ENCODE assay signal across 11 cellular contexts in genomic region chr19:3708207-3708931, GRCh38. TPM values are rescaled to one million over a fixed set of nuclear protein-coding genes. Genes with fewer than 3 reads are reported as not detected.
DNase-seq lines count a peak whose midpoint lies in the region; ATAC-seq, FAIRE-seq and TF ChIP-seq lines count a peak whose summit lies in the region.
"Had no signal": no experiment of that assay in that cellular context is flagged by ENCODE, and none has a peak within 500 bp of the region (broad histone marks: within the 10 kb centered on the region; RNA-seq: fewer than 3 reads in every experiment).

A gene with protein sequence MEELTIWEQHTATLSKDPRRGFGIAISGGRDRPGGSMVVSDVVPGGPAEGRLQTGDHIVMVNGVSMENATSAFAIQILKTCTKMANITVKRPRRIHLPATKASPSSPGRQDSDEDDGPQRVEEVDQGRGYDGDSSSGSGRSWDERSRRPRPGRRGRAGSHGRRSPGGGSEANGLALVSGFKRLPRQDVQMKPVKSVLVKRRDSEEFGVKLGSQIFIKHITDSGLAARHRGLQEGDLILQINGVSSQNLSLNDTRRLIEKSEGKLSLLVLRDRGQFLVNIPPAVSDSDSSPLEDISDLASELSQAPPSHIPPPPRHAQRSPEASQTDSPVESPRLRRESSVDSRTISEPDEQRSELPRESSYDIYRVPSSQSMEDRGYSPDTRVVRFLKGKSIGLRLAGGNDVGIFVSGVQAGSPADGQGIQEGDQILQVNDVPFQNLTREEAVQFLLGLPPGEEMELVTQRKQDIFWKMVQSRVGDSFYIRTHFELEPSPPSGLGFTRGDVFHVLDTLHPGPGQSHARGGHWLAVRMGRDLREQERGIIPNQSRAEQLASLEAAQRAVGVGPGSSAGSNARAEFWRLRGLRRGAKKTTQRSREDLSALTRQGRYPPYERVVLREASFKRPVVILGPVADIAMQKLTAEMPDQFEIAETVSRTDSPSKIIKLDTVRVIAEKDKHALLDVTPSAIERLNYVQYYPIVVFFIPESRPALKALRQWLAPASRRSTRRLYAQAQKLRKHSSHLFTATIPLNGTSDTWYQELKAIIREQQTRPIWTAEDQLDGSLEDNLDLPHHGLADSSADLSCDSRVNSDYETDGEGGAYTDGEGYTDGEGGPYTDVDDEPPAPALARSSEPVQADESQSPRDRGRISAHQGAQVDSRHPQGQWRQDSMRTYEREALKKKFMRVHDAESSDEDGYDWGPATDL (plus strand): TSS chr19:3708384. CDS start chr19:3728433, 20,049 bp downstream.

- TF ChIP-seq POLR2A in A549 (IDR thresholded peaks at IDR 0.05; ENCODE audit: low read length) (no peak), adrenal gland (IDR thresholded peaks at IDR 0.05) (no peak)

- no peak for DNase-seq in A549 (ENCODE audit: low read depth in 1 of 2, low spot score in 1 of 2)
- peak in 5 of 7 donors; percentile 24 to 45 (median 40) for DNase-seq in adrenal gland
- no peak for DNase-seq in mesenchymal stem cell
- no peak for DNase-seq in SHP77 (lab: John Stamatoyannopoulos, UW)
- no peak for DNase-seq in stimulated activated CD4-positive, alpha-beta T cell treated with anti-CD3 and anti-CD28 coated beads, Interleukin-4, amount 100 ng/mL, for 4 hours
- DNase-seq in RCC 7860 (ENCODE audit: low spot score): no peak
- DNase-seq in NCI-H524 treated with DMSO at 0.1 percent for 48 hours (lab: John Stamatoyannopoulos, UW): no peak
- DNase-seq: activated CD4-positive, alpha-beta T cell treated with anti-CD3 and anti-CD28 coated beads for 36 hours; posterior cingulate gyrus had no signal

- H3K9me3 ChIP-seq in A549 (no peaks in the 10 kb centered on the region), HEK293 (ENCODE audit: control insufficient read depth, insufficient read depth, low read depth, low read length) (no peaks in the 10 kb centered on the region), adrenal gland (replicated peaks in 1 of 3) (no peaks in the 10 kb centered on the region), mesenchymal stem cell (ENCODE audit: control insufficient read depth, low read length) (no peaks in the 10 kb centered on the region)

- H2AFZ ChIP-seq in mesenchymal stem cell (ENCODE audit: low read depth, low read length): no peak within 1 kb of the TSS

- 40% methylated on average over 6 of the region's 24 CpGs for WGBS in A549 (ENCODE audit: missing lambda C conversion rate)
- 12 to 41% (median 28%) methylated on average over 4 to 24 of the region's 24 CpGs for WGBS in adrenal gland, 4 donors
- WGBS in mesenchymal stem cell: 54% methylated on average over 23 of the region's 24 CpGs

- no peak within 1 kb of the TSS for H3K18ac ChIP-seq in mesenchymal stem cell (ENCODE audit: low read depth in 1 of 2, low read length in 2 of 2)

- H2AK5ac ChIP-seq in mesenchymal stem cell (ENCODE audit: low read length, severe bottlenecking): peak within 1 kb of the TSS; percentile 7

- no peak within 1 kb of the TSS for H2BK15ac ChIP-seq in mesenchymal stem cell (ENCODE audit: low read depth, poor library complexity, severe bottlenecking)

- ATAC-seq in A549: peak; percentile 14 to 31; a peak in 3 of 6 replicates
- ATAC-seq: activated CD4-positive, alpha-beta T cell treated with anti-CD3 and anti-CD28 coated beads for 36 hours had no signal

- H3K36me3 ChIP-seq in HEK293 (ENCODE audit: control insufficient read depth in 2 of 2, insufficient read depth in 1 of 2, low read length in 2 of 2) (no peaks in the 10 kb centered on the region), adrenal gland (replicated peaks in 1 of 2) (no peaks in the 10 kb centered on the region), mesenchymal stem cell (ENCODE audit: control insufficient read depth in 1 of 2, insufficient read depth in 2 of 2, low read depth in 1 of 2, low read length in 2 of 2) (no peaks in the 10 kb centered on the region)

- FAIRE-seq in A549 (lab: Jason Lieb, UNC) (no peak), RCC 7860 (lab: Jason Lieb, UNC) (no peak)
- FAIRE-seq: D721Med had no signal

- peaks cover 47% of the 10 kb centered on the region for H3K4me1 ChIP-seq in A549
- peaks cover 4% of the 10 kb centered on the region; the same call in 1 of the 2 replicates for H3K4me1 ChIP-seq in HEK293 (ENCODE audit: control insufficient read depth, insufficient read depth, low read length)
- no peaks in the 10 kb centered on the region for H3K4me1 ChIP-seq in adrenal gland (replicated peaks in 1 of 2)
- H3K4me1 ChIP-seq in mesenchymal stem cell (ENCODE audit: control insufficient read depth, insufficient read depth, low read depth, low read length): peaks cover 12% of the 10 kb centered on the region

- H3K27me3 ChIP-seq in adrenal gland (peaks cover 17% of the 10 kb centered on the region), mesenchymal stem cell (ENCODE audit: control insufficient read depth in 1 of 2, insufficient read depth in 1 of 2, low read length in 2 of 2) (peaks cover 18 to 41% of the 10 kb centered on the region in 2 experiments)

- POLR2A ChIA-PET in A549 (lab: Yijun Ruan, JAX) (no interaction called here), HEK293 (lab: Yijun Ruan, JAX) (interaction anchor here (0.7 kb wide), 1 partner anchor 108 kb away, joined by 4 read pairs; no protein-coding TSS in a partner anchor)

- no peak within 1 kb of the TSS for H3K9ac ChIP-seq in mesenchymal stem cell (ENCODE audit: low read length)

- no peak within 1 kb of the TSS for H3K23ac ChIP-seq in mesenchymal stem cell (ENCODE audit: low read length in 2 of 2)

- no peak within 1 kb of the TSS for H2BK5ac ChIP-seq in mesenchymal stem cell (ENCODE audit: low read depth, low read length, poor library complexity, severe bottlenecking)

- H4K91ac ChIP-seq in mesenchymal stem cell (ENCODE audit: low read length): no peak within 1 kb of the TSS

- H3K4me2 ChIP-seq in A549 (peak within 1 kb of the TSS; percentile 91), mesenchymal stem cell (ENCODE audit: low read length, poor library complexity, severe bottlenecking) (no peak within 1 kb of the TSS)

- no peak within 1 kb of the TSS for H2BK120ac ChIP-seq in mesenchymal stem cell (ENCODE audit: low read depth, low read length)

- H2BK12ac ChIP-seq in mesenchymal stem cell (ENCODE audit: low read length in 2 of 2): no peak within 1 kb of the TSS

- no peak for TF ChIP-seq RAD21 in A549 (conservative IDR thresholded peaks at IDR 0.05 in 1 of 2, IDR thresholded peaks at IDR 0.05 in 1 of 2)

- no peak within 1 kb of the TSS for H4K8ac ChIP-seq in mesenchymal stem cell (ENCODE audit: low read length)

- H3K14ac ChIP-seq in mesenchymal stem cell (ENCODE audit: low read length in 2 of 2): peak within 1 kb of the TSS in 1 of 2 experiments; percentile 12

- CTCF ChIA-PET in A549 (lab: Yijun Ruan, JAX) (interaction anchor here (0.6 to 7.3 kb wide), 7 partner anchors 9 to 161 kb away, joined by 3 to 57 read pairs (median 3); partner anchors contain the start of gene PIP5K1C), HEK293 (lab: Yijun Ruan, JAX) (interaction anchor here (1.1 to 1.6 kb wide), 4 partner anchors 9 to 432 kb away, joined by 3 to 7 read pairs (median 5); no protein-coding TSS in a partner anchor)

- no peak within 1 kb of the TSS for H3K4ac ChIP-seq in mesenchymal stem cell (ENCODE audit: low read depth in 1 of 2, low read length in 2 of 2)

- no peak for TF ChIP-seq EP300 in A549 (IDR thresholded peaks at IDR 0.05)

- intact Hi-C loops in adrenal gland (cut with DNase I): no loop called here

- TF ChIP-seq CTCF in A549 (IDR thresholded peaks at IDR 0.05) (no peak), HEK293 (tag by site-specific recombination; IDR thresholded peaks at IDR 0.05) (no peak), adrenal gland (IDR thresholded peaks at IDR 0.05) (no peak)

- H3K27ac ChIP-seq in A549 (peak within 1 kb of the TSS; percentile 76 to 83), HEK293 (ENCODE audit: extremely low read depth, low read depth, low read length) (no peak within 1 kb of the TSS), adrenal gland (no peak within 1 kb of the TSS), mesenchymal stem cell (ENCODE audit: low read length, poor library complexity, severe bottlenecking) (no peak within 1 kb of the TSS)

- H3K4me3 ChIP-seq in A549: peak within 1 kb of the TSS; percentile 38
- no peak within 1 kb of the TSS for H3K4me3 ChIP-seq in HEK293 (ENCODE audit: low read depth, low read length)
- H3K4me3 ChIP-seq in adrenal gland: no peak within 1 kb of the TSS
- no peak within 1 kb of the TSS for H3K4me3 ChIP-seq in mesenchymal stem cell (ENCODE audit: insufficient read depth in 1 of 2, low read depth in 1 of 2, low read length in 2 of 2)

- no peaks in the 10 kb centered on the region for H3K79me1 ChIP-seq in mesenchymal stem cell (replicated peaks; ENCODE audit: low read length, poor library complexity, severe bottlenecking)

TF ChIP-seq in A549, 52 proteins besides CTCF, POLR2A, EP300 and RAD21 (continues in another document):
- TF ChIP-seq SMC3 (IDR thresholded peaks at IDR 0.05): no peak
- no peak for TF ChIP-seq ELK1 (IDR thresholded peaks at IDR 0.05; ENCODE audit: low read depth, low read length)

TF ChIP-seq in HEK293, 187 proteins besides CTCF, POLR2A, EP300 and RAD21 (continues in another document):
- TF ChIP-seq ZNF692 (tag by site-specific recombination; IDR thresholded peaks at IDR 0.05) (0 out of 2 replicates have a peak, but pooled peaks have one; percentile 53), ZNF621 (tag by site-specific recombination; IDR thresholded peaks at IDR 0.05) (no peak), GLIS1 (tag by site-specific recombination; IDR thresholded peaks at IDR 0.05) (peak; percentile 69)

RNA-seq across cellular contexts. Expression of the gene that starts here (rescaled TPM):
- polyA plus RNA-seq in A549 (2011; rRNA removed) (2.3 and 4.0 TPM in 2 replicates), A549 (2017; fragmentation: RNase III; extraction: RNeasy Plus Mini Kit Qiagen cat#74134 plus additional on column Dnase treatment) (1.4 to 1.8 TPM (median 1.5 TPM) in 3 replicates), adrenal gland (under 1 TPM in 1 of 3 donors, not detected in 2; 0.07 TPM)
- polyA plus RNA-seq in A549 (2012; cell fraction: cytosol; rRNA removed): 0.90 and 1.1 TPM in 2 replicates
- polyA plus RNA-seq in A549 (2012; cell fraction: nucleus; rRNA removed): 0.89 and 2.1 TPM in 2 replicates
- polyA minus RNA-seq in A549 (2011; rRNA and poly(A)+ RNA removed): 2.1 and 3.7 TPM in 2 replicates
- 1 to 10 TPM in 1 of 8 donors, under 1 TPM in 3, not detected in 4; 0.14 to 2.5 (median 0.33) TPM for total RNA-seq in adrenal gland
- polyA plus RNA-seq in mesenchymal stem cell (2013, experiment 1 of 2): not detected
- polyA plus RNA-seq in mesenchymal stem cell (2013, experiment 2 of 2): not detected

Comparison
In these comparisons a context has a peak if more than half of its experiments do, and no peak if none do; other contexts are left out.
1. DNase-seq: peak in adrenal gland (5 of 7); none in A549 (0 of 2), mesenchymal stem cell (single experiment), SHP77 (0 of 2), stimulated activated CD4-positive, alpha-beta T cell treated with anti-CD3 and anti-CD28 coated beads, Interleukin-4, amount 100 ng/mL, for 4 hours (0 of 2), RCC 7860 (single experiment) and NCI-H524 treated with DMSO at 0.1 percent for 48 hours (single experiment).
2. H3K27ac ChIP-seq: peak in A549 (2 of 2); none in HEK293 (single experiment), adrenal gland (0 of 5) and mesenchymal stem cell (single experiment).